1 cellular context compared by ENCODE assay signal in the genomic region with DNA sequence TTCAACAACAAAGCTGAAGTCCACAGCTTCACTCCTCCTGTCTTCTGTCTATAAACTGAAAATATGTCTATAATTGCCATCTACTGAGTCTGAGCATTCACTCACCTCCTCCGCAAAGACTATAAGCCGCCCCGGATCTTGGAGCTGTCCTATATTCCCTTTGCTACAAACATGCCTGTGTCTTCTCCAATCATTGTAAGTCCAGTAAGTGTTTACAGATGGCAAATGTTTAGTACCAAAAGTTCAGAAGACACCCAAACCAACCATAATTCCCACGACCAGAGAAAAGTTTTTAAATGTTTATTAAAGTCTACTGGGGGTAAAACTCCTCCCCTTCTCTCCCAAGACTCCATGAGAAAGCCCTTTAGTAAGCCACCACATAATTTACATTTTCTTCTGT.
TF ChIP-seq lines count a peak whose summit lies in the region.

No MANE protein-coding gene starts in this region.

TF ChIP-seq in GM23338, 12 proteins besides CTCF, POLR2A, EP300 and RAD21:
- TF ChIP-seq, protein P1, sequence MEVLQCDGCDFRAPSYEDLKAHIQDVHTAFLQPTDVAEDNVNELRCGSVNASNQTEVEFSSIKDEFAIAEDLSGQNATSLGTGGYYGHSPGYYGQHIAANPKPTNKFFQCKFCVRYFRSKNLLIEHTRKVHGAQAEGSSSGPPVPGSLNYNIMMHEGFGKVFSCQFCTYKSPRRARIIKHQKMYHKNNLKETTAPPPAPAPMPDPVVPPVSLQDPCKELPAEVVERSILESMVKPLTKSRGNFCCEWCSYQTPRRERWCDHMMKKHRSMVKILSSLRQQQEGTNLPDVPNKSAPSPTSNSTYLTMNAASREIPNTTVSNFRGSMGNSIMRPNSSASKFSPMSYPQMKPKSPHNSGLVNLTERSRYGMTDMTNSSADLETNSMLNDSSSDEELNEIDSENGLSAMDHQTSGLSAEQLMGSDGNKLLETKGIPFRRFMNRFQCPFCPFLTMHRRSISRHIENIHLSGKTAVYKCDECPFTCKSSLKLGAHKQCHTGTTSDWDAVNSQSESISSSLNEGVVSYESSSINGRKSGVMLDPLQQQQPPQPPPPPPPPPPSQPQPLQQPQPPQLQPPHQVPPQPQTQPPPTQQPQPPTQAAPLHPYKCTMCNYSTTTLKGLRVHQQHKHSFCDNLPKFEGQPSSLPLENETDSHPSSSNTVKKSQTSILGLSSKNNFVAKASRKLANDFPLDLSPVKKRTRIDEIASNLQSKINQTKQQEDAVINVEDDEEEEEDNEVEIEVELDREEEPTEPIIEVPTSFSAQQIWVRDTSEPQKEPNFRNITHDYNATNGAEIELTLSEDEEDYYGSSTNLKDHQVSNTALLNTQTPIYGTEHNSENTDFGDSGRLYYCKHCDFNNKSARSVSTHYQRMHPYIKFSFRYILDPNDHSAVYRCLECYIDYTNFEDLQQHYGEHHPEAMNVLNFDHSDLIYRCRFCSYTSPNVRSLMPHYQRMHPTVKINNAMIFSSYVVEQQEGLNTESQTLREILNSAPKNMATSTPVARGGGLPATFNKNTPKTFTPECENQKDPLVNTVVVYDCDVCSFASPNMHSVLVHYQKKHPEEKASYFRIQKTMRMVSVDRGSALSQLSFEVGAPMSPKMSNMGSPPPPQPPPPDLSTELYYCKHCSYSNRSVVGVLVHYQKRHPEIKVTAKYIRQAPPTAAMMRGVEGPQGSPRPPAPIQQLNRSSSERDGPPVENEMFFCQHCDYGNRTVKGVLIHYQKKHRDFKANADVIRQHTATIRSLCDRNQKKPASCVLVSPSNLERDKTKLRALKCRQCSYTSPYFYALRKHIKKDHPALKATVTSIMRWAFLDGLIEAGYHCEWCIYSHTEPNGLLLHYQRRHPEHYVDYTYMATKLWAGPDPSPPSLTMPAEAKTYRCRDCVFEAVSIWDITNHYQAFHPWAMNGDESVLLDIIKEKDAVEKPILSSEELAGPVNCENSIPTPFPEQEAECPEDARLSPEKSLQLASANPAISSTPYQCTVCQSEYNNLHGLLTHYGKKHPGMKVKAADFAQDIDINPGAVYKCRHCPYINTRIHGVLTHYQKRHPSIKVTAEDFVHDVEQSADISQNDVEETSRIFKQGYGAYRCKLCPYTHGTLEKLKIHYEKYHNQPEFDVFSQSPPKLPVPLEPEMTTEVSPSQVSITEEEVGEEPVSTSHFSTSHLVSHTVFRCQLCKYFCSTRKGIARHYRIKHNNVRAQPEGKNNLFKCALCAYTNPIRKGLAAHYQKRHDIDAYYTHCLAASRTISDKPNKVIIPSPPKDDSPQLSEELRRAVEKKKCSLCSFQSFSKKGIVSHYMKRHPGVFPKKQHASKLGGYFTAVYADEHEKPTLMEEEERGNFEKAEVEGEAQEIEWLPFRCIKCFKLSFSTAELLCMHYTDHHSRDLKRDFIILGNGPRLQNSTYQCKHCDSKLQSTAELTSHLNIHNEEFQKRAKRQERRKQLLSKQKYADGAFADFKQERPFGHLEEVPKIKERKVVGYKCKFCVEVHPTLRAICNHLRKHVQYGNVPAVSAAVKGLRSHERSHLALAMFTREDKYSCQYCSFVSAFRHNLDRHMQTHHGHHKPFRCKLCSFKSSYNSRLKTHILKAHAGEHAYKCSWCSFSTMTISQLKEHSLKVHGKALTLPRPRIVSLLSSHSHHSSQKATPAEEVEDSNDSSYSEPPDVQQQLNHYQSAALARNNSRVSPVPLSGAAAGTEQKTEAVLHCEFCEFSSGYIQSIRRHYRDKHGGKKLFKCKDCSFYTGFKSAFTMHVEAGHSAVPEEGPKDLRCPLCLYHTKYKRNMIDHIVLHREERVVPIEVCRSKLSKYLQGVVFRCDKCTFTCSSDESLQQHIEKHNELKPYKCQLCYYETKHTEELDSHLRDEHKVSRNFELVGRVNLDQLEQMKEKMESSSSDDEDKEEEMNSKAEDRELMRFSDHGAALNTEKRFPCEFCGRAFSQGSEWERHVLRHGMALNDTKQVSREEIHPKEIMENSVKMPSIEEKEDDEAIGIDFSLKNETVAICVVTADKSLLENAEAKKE (CRISPR knock-in tag; IDR thresholded peaks at IDR 0.05): no peak
- TF ChIP-seq ZNF114 (CRISPR knock-in tag; IDR thresholded peaks at IDR 0.05) (no peak), ZNF331 (CRISPR knock-in tag; IDR thresholded peaks at IDR 0.05; ENCODE audit: low read depth) (no peak), STAT1 (IDR thresholded peaks at IDR 0.05; ENCODE audit: unreplicated experiment) (no peak), NANOG (IDR thresholded peaks at IDR 0.05; ENCODE audit: borderline replicate concordance) (no peak)
